Comparison of ENCODE assay signal across 8 cellular contexts in genomic region chr2:206274434-206275273, GRCh38. TPM values are rescaled to one million over a fixed set of nuclear protein-coding genes. Genes with fewer than 3 reads are reported as not detected.
DNase-seq lines count a peak whose midpoint lies in the region; ATAC-seq and TF ChIP-seq lines count a peak whose summit lies in the region.

Gene ZDBF2 (plus strand): TSS chr2:206274663. CDS start chr2:206281850, 7,187 bp downstream.

- H3K4me2 ChIP-seq in BLaER1: peak within 1 kb of the TSS; percentile 55

- no peaks in the 10 kb centered on the region for H4K20me1 ChIP-seq in BLaER1

- peak within 1 kb of the TSS; percentile 80 for H3K4me3 Mint-ChIP-seq in activated naive CD4-positive, alpha-beta T cell treated with anti-CD3 and anti-CD28 coated beads, Interleukin-2, amount 10 ng/mL, durations not matched to agents 7 days and 5 days
- H3K4me3 Mint-ChIP-seq in glutamatergic neuron (ENCODE audit: unreplicated experiment) (peak within 1 kb of the TSS; percentile 97), osteocyte (ENCODE audit: unreplicated experiment) (peak within 1 kb of the TSS; percentile 86)

- TF ChIP-seq CTCF in glutamatergic neuron (IDR thresholded peaks at IDR 0.05; ENCODE audit: partially characterized antibody, unreplicated experiment): no peak
- no peak for TF ChIP-seq CTCF in osteocyte (IDR thresholded peaks at IDR 0.05)
- TF ChIP-seq CTCF in uterus (IDR thresholded peaks at IDR 0.05): no peak

- ATAC-seq in GM19025 (IDR thresholded peaks at IDR 0.05; ENCODE audit: low read depth, unreplicated experiment): peak; percentile 77
- peak; percentile 72 for ATAC-seq in HG03135 (IDR thresholded peaks at IDR 0.05; ENCODE audit: unreplicated experiment)

- peak within 1 kb of the TSS; percentile 83 for H3K9ac ChIP-seq in BLaER1

- no peaks in the 10 kb centered on the region for H3K9me3 Mint-ChIP-seq in activated naive CD4-positive, alpha-beta T cell treated with anti-CD3 and anti-CD28 coated beads, Interleukin-2, amount 10 ng/mL, durations not matched to agents 7 days and 5 days
- H3K9me3 Mint-ChIP-seq in glutamatergic neuron (ENCODE audit: unreplicated experiment): peaks cover 7% of the 10 kb centered on the region
- H3K9me3 Mint-ChIP-seq in osteocyte (ENCODE audit: unreplicated experiment): no peaks in the 10 kb centered on the region

- peak within 1 kb of the TSS; percentile 81 for H3K4me3 ChIP-seq in BLaER1
- H3K4me3 ChIP-seq in uterus: peak within 1 kb of the TSS; percentile 48 to 58

- intact Hi-C loops in uterus (cut with DNase I; ENCODE audit: low total_unique reads): no loop called here

- peaks cover 20% of the 10 kb centered on the region for H3K4me1 Mint-ChIP-seq in activated naive CD4-positive, alpha-beta T cell treated with anti-CD3 and anti-CD28 coated beads, Interleukin-2, amount 10 ng/mL, durations not matched to agents 7 days and 5 days
- peaks cover 6% of the 10 kb centered on the region for H3K4me1 Mint-ChIP-seq in glutamatergic neuron (ENCODE audit: low read depth, unreplicated experiment)
- peaks cover 24% of the 10 kb centered on the region for H3K4me1 Mint-ChIP-seq in osteocyte (ENCODE audit: unreplicated experiment)

- peaks cover 9% of the 10 kb centered on the region for H3K9me3 ChIP-seq in BLaER1
- no peaks in the 10 kb centered on the region for H3K9me3 ChIP-seq in uterus

- peaks cover 11% of the 10 kb centered on the region; the same call in 1 of the 2 replicates for H3K4me1 ChIP-seq in BLaER1
- H3K4me1 ChIP-seq in uterus: no peaks in the 10 kb centered on the region

- TF ChIP-seq POLR2A in uterus (IDR thresholded peaks at IDR 0.05): peak in 1 of 2 donors; percentile 44

- H3K27me3 ChIP-seq in BLaER1 (peaks cover 5% of the 10 kb centered on the region; the same call in 1 of the 2 replicates), uterus (peaks cover 0 to 36% of the 10 kb centered on the region in 2 donors)

- H3K27ac ChIP-seq in BLaER1 (peak within 1 kb of the TSS; percentile 79), uterus (peak within 1 kb of the TSS; percentile 67 to 78)

- H3K27me3 Mint-ChIP-seq in activated naive CD4-positive, alpha-beta T cell treated with anti-CD3 and anti-CD28 coated beads, Interleukin-2, amount 10 ng/mL, durations not matched to agents 7 days and 5 days: peaks cover 52% of the 10 kb centered on the region
- H3K27me3 Mint-ChIP-seq in glutamatergic neuron (ENCODE audit: unreplicated experiment) (peaks cover 6% of the 10 kb centered on the region), osteocyte (ENCODE audit: unreplicated experiment) (peaks cover 27% of the 10 kb centered on the region)

- peak within 1 kb of the TSS; percentile 89 for H3K27ac Mint-ChIP-seq in activated naive CD4-positive, alpha-beta T cell treated with anti-CD3 and anti-CD28 coated beads, Interleukin-2, amount 10 ng/mL, durations not matched to agents 7 days and 5 days
- H3K27ac Mint-ChIP-seq in glutamatergic neuron (ENCODE audit: unreplicated experiment): peak within 1 kb of the TSS; percentile 98
- H3K27ac Mint-ChIP-seq in osteocyte (ENCODE audit: unreplicated experiment): peak within 1 kb of the TSS; percentile 93

- CTCF ChIA-PET in activated naive CD4-positive, alpha-beta T cell treated with anti-CD3 and anti-CD28 coated beads, Interleukin-2, amount 10 ng/mL, durations not matched to agents 7 days and 5 days (lab: Charles Lee): interaction anchor here (0.6 to 1.5 kb wide), 3 partner anchors 13 to 526 kb away, joined by 3 to 6 read pairs (median 4); no protein-coding TSS in a partner anchor

- DNase-seq in RKO (ENCODE audit: low spot score): peak; percentile 54
- peak; percentile 62 for DNase-seq in activated naive CD4-positive, alpha-beta T cell treated with anti-CD3 and anti-CD28 coated beads, Interleukin-2, amount 10 ng/mL, durations not matched to agents 7 days and 5 days
- DNase-seq in glutamatergic neuron: peak; percentile 78
- peak; percentile 88 for DNase-seq in osteocyte (ENCODE audit: extremely low spot score, unreplicated experiment)
- peak; percentile 27 to 48 for DNase-seq in uterus

- H3K36me3 ChIP-seq in BLaER1: no peaks in the 10 kb centered on the region
- no peaks in the 10 kb centered on the region for H3K36me3 ChIP-seq in uterus

- peaks cover 4% of the 10 kb centered on the region for H3K36me3 Mint-ChIP-seq in activated naive CD4-positive, alpha-beta T cell treated with anti-CD3 and anti-CD28 coated beads, Interleukin-2, amount 10 ng/mL, durations not matched to agents 7 days and 5 days
- H3K36me3 Mint-ChIP-seq in glutamatergic neuron (ENCODE audit: unreplicated experiment) (no peaks in the 10 kb centered on the region), osteocyte (ENCODE audit: unreplicated experiment) (no peaks in the 10 kb centered on the region)

RNA-seq across cellular contexts. Expression of gene ZDBF2, which starts in this region (rescaled TPM):
- 47.5 TPM for total RNA-seq in glutamatergic neuron (ENCODE audit: unreplicated experiment)
- total RNA-seq in osteocyte: 24.5 and 28.8 TPM in 2 replicates
- total RNA-seq in uterus: 10 to 100 TPM in 3 of 4 donors, 1 to 10 TPM in 1; 9.7 to 33.7 (median 22.6) TPM

Comparison
In these comparisons a context has a peak if more than half of its experiments do, and no peak if none do; other contexts are left out.
1. Peak in every context shown above with its lines: DNase-seq, ATAC-seq, H3K4me3 ChIP-seq and H3K27ac ChIP-seq.
2. DNase-seq: peak in every context shown above with its lines; median percentile 88 in osteocyte; 78 in glutamatergic neuron; 62 in activated naive CD4-positive, alpha-beta T cell treated with anti-CD3 and anti-CD28 coated beads, Interleukin-2, amount 10 ng/mL, durations not matched to agents 7 days and 5 days; 54 in RKO; 38 in uterus.